In the genomic region with DNA sequence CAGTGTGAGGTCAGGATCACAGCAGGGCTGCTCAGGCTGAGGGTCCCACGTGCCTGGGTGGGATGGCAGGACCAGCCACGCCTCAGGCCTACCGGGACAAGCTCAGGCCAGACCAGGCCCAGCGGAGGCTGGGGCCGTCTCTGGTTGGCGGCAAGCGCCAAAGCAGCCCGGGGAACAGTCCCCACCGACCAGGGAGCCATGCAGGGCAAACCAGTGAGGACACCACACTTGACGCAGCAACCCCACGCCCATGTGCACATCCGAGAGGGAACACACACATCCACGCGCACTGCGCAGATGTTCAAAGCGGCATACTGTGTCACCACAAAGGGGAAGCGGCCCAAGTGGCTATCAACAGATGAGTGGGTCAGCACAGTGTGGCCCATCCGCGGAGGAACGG, we compare ENCODE assay signal across 25 cellular contexts.
"Had no signal": no experiment of that assay in that cellular context is flagged by ENCODE, and none has a peak within 500 bp of the region (broad histone marks: within the 10 kb centered on the region; RNA-seq: fewer than 3 reads in every experiment).

No MANE protein-coding gene starts in this region.

- H3K4me1 ChIP-seq: esophagus muscularis mucosa, gastrocnemius medialis, neural progenitor cell, pancreas, psoas muscle, testis, upper lobe of right lung, vagina had no signal

- H3K36me3 ChIP-seq: neural progenitor cell had no signal

- H3K9ac ChIP-seq: neural progenitor cell had no signal

- H3K27ac ChIP-seq: epithelial cell of prostate, esophagus muscularis mucosa, gastrocnemius medialis, heart right ventricle, neural progenitor cell, pancreas, psoas muscle, testis, tibial nerve, upper lobe of right lung, vagina had no signal

- H3K4me3 Mint-ChIP-seq: naive thymus-derived CD4-positive, alpha-beta T cell; neural progenitor cell; stimulated activated memory B cell treated with anti-CD40 and anti-IgM and Interleukin-4, amounts not matched to agents 10 μg/mL and 1 μg/mL and 100 μg/mL, for 72 hours; stimulated activated naive CD8-positive, alpha-beta T cell treated with anti-CD3 and anti-CD28 coated beads, Interleukin-15, amount 100 ng/mL, for 72 hours had no signal

- H3K27ac Mint-ChIP-seq: neural progenitor cell; stimulated activated memory B cell treated with anti-CD40 and anti-IgM and Interleukin-4, amounts not matched to agents 10 μg/mL and 1 μg/mL and 100 μg/mL, for 72 hours had no signal

- H3K4me3 ChIP-seq: esophagus muscularis mucosa, gastrocnemius medialis, heart right ventricle, neural progenitor cell, pancreas, psoas muscle, spleen, testis, tibial nerve, upper lobe of right lung, vagina had no signal

- H3K9me3 Mint-ChIP-seq: naive thymus-derived CD4-positive, alpha-beta T cell; neural progenitor cell; stimulated activated memory B cell treated with anti-CD40 and anti-IgM and Interleukin-4, amounts not matched to agents 10 μg/mL and 1 μg/mL and 100 μg/mL, for 72 hours had no signal

- H3K4me2 ChIP-seq: neural progenitor cell had no signal

- H3K27me3 Mint-ChIP-seq: naive thymus-derived CD4-positive, alpha-beta T cell; stimulated activated memory B cell treated with anti-CD40 and anti-IgM and Interleukin-4, amounts not matched to agents 10 μg/mL and 1 μg/mL and 100 μg/mL, for 72 hours; stimulated activated naive CD8-positive, alpha-beta T cell treated with anti-CD3 and anti-CD28 coated beads, Interleukin-15, amount 100 ng/mL, for 72 hours had no signal

- DNase-seq: effector memory CD4-positive, alpha-beta T cell; gastrocnemius medialis; islet precursor cell; mammary epithelial cell; naive thymus-derived CD4-positive, alpha-beta T cell; occipital lobe; psoas muscle; retina; spleen; stimulated activated CD4-positive, alpha-beta T cell treated with anti-CD3 and anti-CD28 coated beads, Interleukin-15, amount 100 ng/mL, for 24 hours; stimulated activated CD4-positive, alpha-beta T cell treated with anti-CD3 and anti-CD28 coated beads, Interleukin-1b, Interleukin-23, amount 100 ng/mL, for 48 hours; stimulated activated CD4-positive, alpha-beta T cell treated with anti-CD3 and anti-CD28 coated beads, Interleukin-4, amount 100 ng/mL, for 24 hours; stimulated activated naive CD8-positive, alpha-beta T cell treated with anti-CD3 and anti-CD28 coated beads, Interleukin-15, amount 100 ng/mL, for 72 hours; testis; upper lobe of right lung had no signal

- H3K4me1 Mint-ChIP-seq: neural progenitor cell had no signal

- H3K9me3 ChIP-seq: esophagus muscularis mucosa, gastrocnemius medialis, heart right ventricle, pancreas, psoas muscle, spleen, testis, tibial nerve, upper lobe of right lung, vagina had no signal

- ATAC-seq: gastrocnemius medialis; heart right ventricle; left lobe of liver; pancreas; psoas muscle; sciatic nerve; stimulated activated memory B cell treated with anti-CD40 and anti-IgM and Interleukin-4, amounts not matched to agents 10 μg/mL and 1 μg/mL and 100 μg/mL, for 72 hours; upper lobe of right lung had no signal

- FAIRE-seq: pancreas had no signal

- H3K27me3 ChIP-seq: esophagus muscularis mucosa, gastrocnemius medialis, heart right ventricle, neural progenitor cell, pancreas, spleen, testis, tibial nerve, upper lobe of right lung, vagina had no signal

- H2AFZ ChIP-seq: neural progenitor cell had no signal
